In genomic region chr11:10899542-10899830, GRCh38 we compare ENCODE assay signal across 9 cellular contexts. TPM values are rescaled to one million over a fixed set of nuclear protein-coding genes. Genes with fewer than 3 reads are reported as not detected.
A peak's percentile ranks its signal among the peaks of the same experiment; 100 is the strongest.
DNase-seq lines count a peak whose midpoint lies in the region; ATAC-seq and TF ChIP-seq lines count a peak whose summit lies in the region.
"Had no signal": no experiment of that assay in that cellular context is flagged by ENCODE, and none has a peak within 500 bp of the region (broad histone marks: within the 10 kb centered on the region; RNA-seq: fewer than 3 reads in every experiment).

No MANE protein-coding gene starts in this region.

- DNase-seq in Calu3, result no peak
- DNase-seq in NCI-H2196 (lab: John Stamatoyannopoulos, UW; ENCODE audit: unreplicated experiment), result peak; percentile 24
- peak; percentile 56 for DNase-seq in colonic mucosa
- peak; percentile 27 to 54 (median 42) for DNase-seq in ovary
- DNase-seq in cerebellar cortex (ENCODE audit: low spot score), result no peak
- no peak for DNase-seq in T1000 (lab: John Stamatoyannopoulos, UW)
- no peak for DNase-seq in immature natural killer cell
- DNase-seq: right lobe of liver had no signal

- H3K27me3 ChIP-seq in colonic mucosa, result no peaks in the 10 kb centered on the region
- no peaks in the 10 kb centered on the region for H3K27me3 ChIP-seq in ovary
- H3K27me3 ChIP-seq: right lobe of liver had no signal

- H3K4me3 ChIP-seq in colonic mucosa, result no peak overlapping the region
- no peak overlapping the region for H3K4me3 ChIP-seq in ovary
- H3K4me3 ChIP-seq: right lobe of liver had no signal

- TSS peak; percentile 77 for BruUV-seq in Calu3 (replicated peaks; lab: Mats Ljungman, UMichigan)

- H3K27me3 Mint-ChIP-seq in Calu3 (ENCODE audit: unreplicated experiment), result no peaks in the 10 kb centered on the region
- H3K27me3 Mint-ChIP-seq in immature natural killer cell (ENCODE audit: low read depth in 3 of 3), result peaks cover 0 to 14% (median 2%) of the 10 kb centered on the region in 3 donors

- H3K4me1 ChIP-seq in colonic mucosa, result peaks cover 18% of the 10 kb centered on the region
- peaks cover 11% of the 10 kb centered on the region for H3K4me1 ChIP-seq in ovary (ENCODE audit: insufficient read depth)
- H3K4me1 ChIP-seq: right lobe of liver had no signal

- no peaks in the 10 kb centered on the region for H3K9me3 Mint-ChIP-seq in Calu3 (ENCODE audit: low read depth, unreplicated experiment)
- H3K9me3 Mint-ChIP-seq in immature natural killer cell, result no peaks in the 10 kb centered on the region

- ATAC-seq in HG02981 (IDR thresholded peaks at IDR 0.05; ENCODE audit: unreplicated experiment), result no peak

- H3K4me1 Mint-ChIP-seq in Calu3 (ENCODE audit: low read depth, unreplicated experiment) (peaks cover 64% of the 10 kb centered on the region), immature natural killer cell (no peaks in the 10 kb centered on the region)

- TF ChIP-seq CTCF in Calu3 (IDR thresholded peaks at IDR 0.05; ENCODE audit: unreplicated experiment), result no peak
- TF ChIP-seq CTCF in colonic mucosa (IDR thresholded peaks at IDR 0.05), result no peak
- TF ChIP-seq CTCF in ovary (IDR thresholded peaks at IDR 0.05), result no peak

- WGBS in ovary, 3 donors, result 28 to 34% (median 30%) methylated on average over 4 of the region's 4 CpGs

- TF ChIP-seq POLR2A in ovary (IDR thresholded peaks at IDR 0.05), result no peak

- intact Hi-C loops in Calu3 (cut with micrococcal nuclease; ENCODE audit: unreplicated experiment), result loop anchor here (2.0 kb wide), 1 partner anchor 15 kb away; no protein-coding TSS in a partner anchor
- intact Hi-C loops in colonic mucosa (cut with DNase I), result no loop called here
- intact Hi-C loops in ovary (cut with DNase I), result no loop called here

- H3K9me3 ChIP-seq in colonic mucosa, result no peaks in the 10 kb centered on the region
- no peaks in the 10 kb centered on the region for H3K9me3 ChIP-seq in ovary
- H3K9me3 ChIP-seq: right lobe of liver had no signal

- H3K9ac ChIP-seq in colonic mucosa (ENCODE audit: low read depth in 2 of 2, low read length in 2 of 2), result peak overlapping the region in 1 of 2 donors; percentile 86

- TF ChIP-seq EP300 in ovary (IDR thresholded peaks at IDR 0.05), result no peak

- H3K27ac ChIP-seq in colonic mucosa, result peak overlapping the region; percentile 97
- peak overlapping the region; percentile 43 to 84 for H3K27ac ChIP-seq in ovary

- H3K36me3 Mint-ChIP-seq in Calu3 (ENCODE audit: insufficient read depth, unreplicated experiment) (peaks cover 14% of the 10 kb centered on the region), immature natural killer cell (no peaks in the 10 kb centered on the region)

- H3K36me3 ChIP-seq in colonic mucosa (no peaks in the 10 kb centered on the region), ovary (no peaks in the 10 kb centered on the region)
- H3K36me3 ChIP-seq: right lobe of liver had no signal

- H3K4me3 Mint-ChIP-seq in Calu3 (ENCODE audit: low read depth, unreplicated experiment) (peak overlapping the region; percentile 48), immature natural killer cell (no peak overlapping the region)

- H3K27ac Mint-ChIP-seq in Calu3 (ENCODE audit: unreplicated experiment) (peak overlapping the region; percentile 94), immature natural killer cell (no peak overlapping the region)

- CTCF ChIA-PET in Calu3 (lab: Charles Lee), result interaction anchor here (1.9 to 2.6 kb wide), 3 partner anchors 21 to 42 kb away, joined by 8 to 10 read pairs (median 10); partner anchors contain the start of gene ZBED5

RNA-seq across cellular contexts. Expression of gene ZBED5, which starts 41.6 kb away (rescaled TPM):
- total RNA-seq in Calu3 (2022) (49.8 and 51.4 TPM in 2 replicates), colonic mucosa (10 to 100 TPM; 37.1 to 38.6 TPM), ovary (10 to 100 TPM; 27.8 to 69.4 (median 56.9) TPM)
- polyA plus RNA-seq in ovary (10 to 100 TPM; 33.8 to 42.2 TPM), immature natural killer cell (10 to 100 TPM in 1 of 3 donors, 1 to 10 TPM in 2; 7.2 to 14.7 (median 9.8) TPM)

Comparison
In these comparisons a context has a peak if more than half of its experiments do, and no peak if none do; other contexts are left out.
1. DNase-seq: peak in NCI-H2196 (single experiment), colonic mucosa (single experiment) and ovary (5 of 5); none in Calu3 (single experiment), cerebellar cortex (single experiment), T1000 (single experiment) and immature natural killer cell (0 of 3).